Comparison of ENCODE assay signal across 8 cellular contexts in genomic region chr21:34887729-34888568, GRCh38.
A peak's percentile ranks its signal among the peaks of the same experiment; 100 is the strongest.
DNase-seq lines count a peak whose midpoint lies in the region; ATAC-seq, FAIRE-seq and TF ChIP-seq lines count a peak whose summit lies in the region.

No MANE protein-coding gene starts in this region.

- no peaks in the 10 kb centered on the region for H3K9me3 ChIP-seq in A673 (ENCODE audit: low read depth, low read length, poor library complexity, severe bottlenecking)
- H3K9me3 ChIP-seq in SJSA1 (replicated peaks), result no peaks in the 10 kb centered on the region
- no peaks in the 10 kb centered on the region for H3K9me3 ChIP-seq in pancreas
- H3K9me3 ChIP-seq in thyroid gland, result no peaks in the 10 kb centered on the region

- peak; percentile 42 for DNase-seq in A673 (ENCODE audit: low spot score)
- peak in 73 of 76 experiments; percentile 20 to 89 (median 70) for DNase-seq in HUDEP-2 (lab: John Stamatoyannopoulos, UW; ENCODE audit: unreplicated experiment in 76 of 76)
- peak; percentile 94 to 96 for DNase-seq in SJSA1 (ENCODE audit: low read depth in 1 of 2, low spot score in 2 of 2)
- DNase-seq in activated naive CD4-positive, alpha-beta T cell treated with Interleukin-2 at 50 U/mL for 16 hours, result peak; percentile 94
- DNase-seq in glomerular visceral epithelial cell (ENCODE audit: extremely low spot score), result peak; percentile 92
- peak; percentile 61 to 83 (median 73) for DNase-seq in pancreas
- peak; percentile 64 to 69 for DNase-seq in thyroid gland

- no peak for FAIRE-seq in pancreas (lab: Jason Lieb, UNC)

- POLR2A ChIA-PET in A673 (lab: Charles Lee; ENCODE audit: low non-redundant PET), result no interaction called here

- peaks cover 96% of the 10 kb centered on the region for H3K27me3 ChIP-seq in A673 (replicated peaks; ENCODE audit: insufficient read depth, low read depth, low read length, poor library complexity)
- no peaks in the 10 kb centered on the region for H3K27me3 ChIP-seq in SJSA1 (replicated peaks)
- peaks cover 0 to 33% (median 12%) of the 10 kb centered on the region in 4 donors for H3K27me3 ChIP-seq in pancreas
- peaks cover 32% of the 10 kb centered on the region for H3K27me3 ChIP-seq in thyroid gland

- CTCF ChIA-PET in A673 (lab: Charles Lee), result interaction anchor here (1.9 kb wide), 1 partner anchor 142 kb away, joined by 11 read pairs; no protein-coding TSS in a partner anchor

- WGBS in pancreas, 2 donors, result 1% methylated on average over 40 of the region's 40 CpGs
- WGBS in thyroid gland, 2 donors, result 5 to 6% methylated on average over 26 to 37 of the region's 40 CpGs

- BruUV-seq in A673 (replicated peaks; lab: Mats Ljungman, UMichigan), result no TSS peak

- H3K4me1 ChIP-seq in A673 (ENCODE audit: insufficient read depth, low read length, poor library complexity, severe bottlenecking) (peaks cover 19% of the 10 kb centered on the region), SJSA1 (replicated peaks) (peaks cover 21% of the 10 kb centered on the region), pancreas (peaks cover 0 to 7% (median 7%) of the 10 kb centered on the region in 3 donors), thyroid gland (peaks cover 11 to 32% of the 10 kb centered on the region in 2 donors)

- H3K4me3 ChIP-seq in A673 (ENCODE audit: low read depth, low read length, poor library complexity, severe bottlenecking) (peak overlapping the region; percentile 40), SJSA1 (peak overlapping the region; percentile 88), pancreas (peak overlapping the region; percentile 68 to 79 (median 72)), thyroid gland (replicated peaks in 1 of 3) (peak overlapping the region; percentile 53 to 74 (median 56))

- TF ChIP-seq CTCF in A673 (conservative IDR thresholded peaks at IDR 0.05; ENCODE audit: low read depth, low read length), result no peak
- TF ChIP-seq CTCF in pancreas (IDR thresholded peaks at IDR 0.05), result no peak
- no peak for TF ChIP-seq CTCF in thyroid gland (IDR thresholded peaks at IDR 0.05)

- no peak for TF ChIP-seq POLR2A in thyroid gland (IDR thresholded peaks at IDR 0.05)

- H3K27ac ChIP-seq in A673 (ENCODE audit: low read depth, low read length, poor library complexity, severe bottlenecking), result no peak overlapping the region
- peak overlapping the region; percentile 94 for H3K27ac ChIP-seq in SJSA1
- H3K27ac ChIP-seq in pancreas, result peak overlapping the region; percentile 47 to 91 (median 86)
- peak overlapping the region; percentile 24 to 76 (median 52) for H3K27ac ChIP-seq in thyroid gland

- H3K36me3 ChIP-seq in A673 (ENCODE audit: insufficient read depth, low read length, poor library complexity, severe bottlenecking) (no peaks in the 10 kb centered on the region), SJSA1 (peaks cover 45% of the 10 kb centered on the region), pancreas (no peaks in the 10 kb centered on the region), thyroid gland (no peaks in the 10 kb centered on the region)

- intact Hi-C loops in A673 (cut with micrococcal nuclease; ENCODE audit: unreplicated experiment) (loop anchor here (10.0 kb wide), 1 partner anchor 1047 kb away; no protein-coding TSS in a partner anchor), pancreas (cut with DNase I) (loop anchor here in 1 of 3 donors (10.0 kb wide), 1 partner anchor 143 kb away; no protein-coding TSS in a partner anchor), thyroid gland (cut with DNase I) (loop anchor here (10.0 kb wide), 3 partner anchors 63 to 517 kb away; no protein-coding TSS in a partner anchor)

- ATAC-seq in GM18907 (IDR thresholded peaks at IDR 0.05; ENCODE audit: unreplicated experiment), result peak; percentile 43
- peak; percentile 38 to 70 (median 46) for ATAC-seq in pancreas

Comparison
In these comparisons a context has a peak if more than half of its experiments do, and no peak if none do; other contexts are left out.
1. DNase-seq: peak in every context shown above with its lines; median percentile 95 in SJSA1; 94 in activated naive CD4-positive, alpha-beta T cell treated with Interleukin-2 at 50 U/mL for 16 hours; 92 in glomerular visceral epithelial cell; 73 in pancreas; 70 in HUDEP-2; 66 in thyroid gland; 42 in A673.